Comparison of ENCODE assay signal across 12 cellular contexts in genomic region chr17:81821147-81821546, GRCh38. TPM values are rescaled to one million over a fixed set of nuclear protein-coding genes. Genes with fewer than 3 reads are reported as not detected.
DNase-seq lines count a peak whose midpoint lies in the region; ATAC-seq and TF ChIP-seq lines count a peak whose summit lies in the region.
"Had no signal": no experiment of that assay in that cellular context is flagged by ENCODE, and none has a peak within 500 bp of the region (broad histone marks: within the 10 kb centered on the region; RNA-seq: fewer than 3 reads in every experiment).

No MANE protein-coding gene starts in this region.

- H3K9me3 ChIP-seq in BLaER1 (no peaks in the 10 kb centered on the region), Panc1 (ENCODE audit: control insufficient read depth, insufficient read depth, low read depth, low read length) (no peaks in the 10 kb centered on the region), esophagus squamous epithelium (no peaks in the 10 kb centered on the region), neural progenitor cell (ENCODE audit: low read depth) (no peaks in the 10 kb centered on the region)
- H3K9me3 ChIP-seq: ascending aorta had no signal

- WGBS in esophagus squamous epithelium, 2 donors = 74 to 77% methylated on average over 7 to 8 of the region's 8 CpGs

- intact Hi-C loops in Panc1 (cut with micrococcal nuclease; ENCODE audit: unreplicated experiment) = no loop called here
- intact Hi-C loops in esophagus squamous epithelium (cut with DNase I) = no loop called here

- H3K9ac ChIP-seq in BLaER1 (peak overlapping the region; percentile 53; the same call in 1 of the 2 replicates), rectal smooth muscle tissue (ENCODE audit: low read length) (no peak overlapping the region), neural progenitor cell (no peak overlapping the region)

- ATAC-seq in Panc1 = peak; percentile 19
- ATAC-seq in SK-N-SH treated with all-trans-retinoic acid at 6 μM for 48 hours = no peak

- no peak for TF ChIP-seq POLR2A in esophagus squamous epithelium (IDR thresholded peaks at IDR 0.05)

- H3K36me3 Mint-ChIP-seq in neural progenitor cell = peaks cover 4% of the 10 kb centered on the region

- H3K4me3 ChIP-seq in BLaER1 (no peak overlapping the region), Panc1 (ENCODE audit: low read depth in 2 of 2, low read length in 2 of 2) (no peak overlapping the region), esophagus squamous epithelium (no peak overlapping the region), rectal smooth muscle tissue (ENCODE audit: low read length) (no peak overlapping the region), neural progenitor cell (no peak overlapping the region)
- H3K4me3 ChIP-seq: ascending aorta had no signal

- no TSS peak for BruUV-seq in Panc1 (replicated peaks; lab: Mats Ljungman, UMichigan)

- POLR2A ChIA-PET in Panc1 (lab: Charles Lee) = no interaction called here

- peaks cover 9% of the 10 kb centered on the region for H3K27me3 Mint-ChIP-seq in neural progenitor cell (ENCODE audit: insufficient read depth, low read depth)

- H3K27ac ChIP-seq in BLaER1 = peak overlapping the region; percentile 68
- no peak overlapping the region for H3K27ac ChIP-seq in Panc1 (ENCODE audit: low read length)
- peak overlapping the region; percentile 83 to 89 (median 86) for H3K27ac ChIP-seq in esophagus squamous epithelium
- H3K27ac ChIP-seq in rectal smooth muscle tissue (ENCODE audit: low read depth, low read length) = peak overlapping the region; percentile 52
- H3K27ac ChIP-seq in neural progenitor cell = no peak overlapping the region

- H4K20me1 ChIP-seq in BLaER1 (peaks cover 13% of the 10 kb centered on the region), neural progenitor cell (ENCODE audit: low read depth) (peaks cover 18% of the 10 kb centered on the region)

- no peaks in the 10 kb centered on the region for H3K79me2 ChIP-seq in neural progenitor cell (ENCODE audit: low read depth)

- no peaks in the 10 kb centered on the region for H3K9me3 Mint-ChIP-seq in neural progenitor cell

- in situ Hi-C loops in Panc1 (cut with HindIII; ENCODE audit: low pct_unique_long_range_greater_than_20kb, low sequenced_read_pairs) = no loop called here

- peaks cover 17% of the 10 kb centered on the region for H3K4me1 ChIP-seq in BLaER1
- H3K4me1 ChIP-seq in Panc1 (ENCODE audit: control insufficient read depth, insufficient read depth, low read length) = peaks cover 15% of the 10 kb centered on the region
- peaks cover 27 to 45% (median 33%) of the 10 kb centered on the region in 3 donors for H3K4me1 ChIP-seq in esophagus squamous epithelium
- peaks cover 8% of the 10 kb centered on the region for H3K4me1 ChIP-seq in rectal smooth muscle tissue (ENCODE audit: control insufficient read depth, insufficient read depth, low read length)
- H3K4me1 ChIP-seq in neural progenitor cell = no peaks in the 10 kb centered on the region

- no peak overlapping the region for H2AFZ ChIP-seq in neural progenitor cell (replicated peaks)

- H3K36me3 ChIP-seq in BLaER1 (peaks cover 28% of the 10 kb centered on the region), Panc1 (ENCODE audit: control insufficient read depth, insufficient read depth, low read length) (no peaks in the 10 kb centered on the region), esophagus squamous epithelium (peaks cover 0 to 24% (median 0%) of the 10 kb centered on the region in 3 donors), rectal smooth muscle tissue (ENCODE audit: control insufficient read depth, insufficient read depth, low read length) (no peaks in the 10 kb centered on the region), neural progenitor cell (no peaks in the 10 kb centered on the region)

- no peak overlapping the region for H3K4me3 Mint-ChIP-seq in neural progenitor cell

- no peaks in the 10 kb centered on the region for H3K27me3 ChIP-seq in BLaER1
- no peaks in the 10 kb centered on the region for H3K27me3 ChIP-seq in Panc1 (ENCODE audit: control insufficient read depth, insufficient read depth, low read length)
- peaks cover 0 to 24% (median 0%) of the 10 kb centered on the region in 4 donors for H3K27me3 ChIP-seq in esophagus squamous epithelium
- no peaks in the 10 kb centered on the region for H3K27me3 ChIP-seq in rectal smooth muscle tissue (ENCODE audit: control insufficient read depth, insufficient read depth, low read length)
- no peaks in the 10 kb centered on the region for H3K27me3 ChIP-seq in neural progenitor cell
- H3K27me3 ChIP-seq: ascending aorta, dorsolateral prefrontal cortex had no signal

- H3K27ac Mint-ChIP-seq in neural progenitor cell = no peak overlapping the region

- DNase-seq in Panc1 (ENCODE audit: low read depth, low spot score) (no peak), esophagus squamous epithelium (lab: John Stamatoyannopoulos, UW) (no peak), SK-N-DZ (ENCODE audit: low spot score) (no peak), neural progenitor cell (ENCODE audit: low spot score) (no peak), NCI-H2196 (lab: John Stamatoyannopoulos, UW; ENCODE audit: unreplicated experiment) (no peak)
- DNase-seq: T-helper 9 cell had no signal

- CTCF ChIA-PET in Panc1 (lab: Charles Lee) = no interaction called here

- H3K4me2 ChIP-seq in BLaER1 = peak overlapping the region; percentile 71
- H3K4me2 ChIP-seq in neural progenitor cell = no peak overlapping the region

- peaks cover 3% of the 10 kb centered on the region for H3K4me1 Mint-ChIP-seq in neural progenitor cell

- H3F3A ChIP-seq in neural progenitor cell (ENCODE audit: low read depth) = peaks cover 6% of the 10 kb centered on the region

- TF ChIP-seq CTCF in Panc1 (IDR thresholded peaks at IDR 0.05) = no peak
- TF ChIP-seq CTCF in esophagus squamous epithelium (IDR thresholded peaks at IDR 0.05) = no peak
- no peak for TF ChIP-seq CTCF in neural progenitor cell (IDR thresholded peaks at IDR 0.05)

TF ChIP-seq in SK-N-SH treated with all-trans-retinoic acid at 6 μM for 48 hours, 23 proteins besides CTCF, POLR2A, EP300 and RAD21 (continues in another document):
- TF ChIP-seq CSDC2 (CRISPR knock-in tag; IDR thresholded peaks at IDR 0.05) (no peak), PPARA (CRISPR knock-in tag; IDR thresholded peaks at IDR 0.05; ENCODE audit: borderline replicate concordance) (no peak), ZNF565 (CRISPR knock-in tag; conservative IDR thresholded peaks at IDR 0.05; ENCODE audit: low read depth) (no peak), ZFP3 (CRISPR knock-in tag; IDR thresholded peaks at IDR 0.05) (no peak), ARNTL (CRISPR knock-in tag; IDR thresholded peaks at IDR 0.05; ENCODE audit: borderline replicate concordance, low read depth) (no peak), ZC3H10 (CRISPR knock-in tag; IDR thresholded peaks at IDR 0.05) (no peak), ESRRG (CRISPR knock-in tag; IDR thresholded peaks at IDR 0.05) (no peak), RARB (CRISPR knock-in tag; IDR thresholded peaks at IDR 0.05) (no peak)

RNA-seq across cellular contexts. Expression of gene MCRIP1, which starts 11.9 kb away (rescaled TPM):
- total RNA-seq in Panc1 (2021; ENCODE audit: unreplicated experiment) (115 TPM), esophagus squamous epithelium (10 to 100 TPM in 3 of 4 donors, 1 to 10 TPM in 1; 8.7 to 28.0 (median 13.2) TPM), neural progenitor cell (ENCODE audit: low replicate concordance) (45.6 and 110 TPM in 2 replicates)
- 128 TPM for polyA plus RNA-seq in Panc1 (2012; ENCODE audit: insufficient read length)
- polyA plus RNA-seq in SK-N-DZ (2014; cell fraction: cytosol; rRNA removed) = 261 and 310 TPM in 2 replicates
- polyA plus RNA-seq in SK-N-DZ (2014; cell fraction: nucleus; rRNA removed) = 264 and 270 TPM in 2 replicates

RNA-seq across cellular contexts. Expression of gene PPP1R27, which starts 13.7 kb away (rescaled TPM):
- total RNA-seq in Panc1 (2021; ENCODE audit: unreplicated experiment) = not detected
- polyA plus RNA-seq in Panc1 (2012; ENCODE audit: insufficient read length) = 0.22 TPM
- not detected for total RNA-seq in esophagus squamous epithelium
- not detected in 2 replicates for polyA plus RNA-seq in SK-N-DZ (2014; cell fraction: cytosol; rRNA removed)
- not detected in 2 replicates for polyA plus RNA-seq in SK-N-DZ (2014; cell fraction: nucleus; rRNA removed)
- total RNA-seq in neural progenitor cell (ENCODE audit: low replicate concordance) = 0.12 TPM in 1 of 2 replicates, not detected in the other
- total RNA-seq: ascending aorta, M059J had no signal

RNA-seq across cellular contexts. Expression of gene GCGR, which starts 17.2 kb away (rescaled TPM):
- 1.6 TPM for total RNA-seq in Panc1 (2021; ENCODE audit: unreplicated experiment)
- 0.74 TPM for polyA plus RNA-seq in Panc1 (2012; ENCODE audit: insufficient read length)
- total RNA-seq in esophagus squamous epithelium = not detected
- polyA plus RNA-seq in SK-N-DZ (2014; cell fraction: cytosol; rRNA removed) = 3.8 and 5.2 TPM in 2 replicates
- 60.1 and 65.1 TPM in 2 replicates for polyA plus RNA-seq in SK-N-DZ (2014; cell fraction: nucleus; rRNA removed)
- total RNA-seq in neural progenitor cell (ENCODE audit: low replicate concordance) = not detected in 2 replicates
- total RNA-seq: ascending aorta, M059J had no signal

RNA-seq across cellular contexts. Expression of gene P4HB, which starts 39.2 kb away (rescaled TPM):
- total RNA-seq in Panc1 (2021; ENCODE audit: unreplicated experiment) = 759 TPM
- polyA plus RNA-seq in Panc1 (2012; ENCODE audit: insufficient read length) = 1,541 TPM
- total RNA-seq in esophagus squamous epithelium = 1,000 to 10,000 TPM in 3 of 4 donors, 100 to 1,000 TPM in 1; 459 to 2,191 (median 1,569) TPM
- polyA plus RNA-seq in SK-N-DZ (2014; cell fraction: cytosol; rRNA removed) = 365 and 652 TPM in 2 replicates
- 524 and 557 TPM in 2 replicates for polyA plus RNA-seq in SK-N-DZ (2014; cell fraction: nucleus; rRNA removed)
- 203 and 344 TPM in 2 replicates for total RNA-seq in neural progenitor cell (ENCODE audit: low replicate concordance)

RNA-seq across cellular contexts. Expression of gene ARHGDIA, which starts 50.0 kb away (rescaled TPM):
- total RNA-seq in Panc1 (2021; ENCODE audit: unreplicated experiment) = 420 TPM
- 534 TPM for polyA plus RNA-seq in Panc1 (2012; ENCODE audit: insufficient read length)
- total RNA-seq in esophagus squamous epithelium = 100 to 1,000 TPM; 166 to 239 (median 176) TPM
- polyA plus RNA-seq in SK-N-DZ (2014; cell fraction: cytosol; rRNA removed) = 156 and 163 TPM in 2 replicates
- polyA plus RNA-seq in SK-N-DZ (2014; cell fraction: nucleus; rRNA removed) = 180 and 182 TPM in 2 replicates
- 25.1 and 47.9 TPM in 2 replicates for total RNA-seq in neural progenitor cell (ENCODE audit: low replicate concordance)

Comparison
In these comparisons a context has a peak if more than half of its experiments do, and no peak if none do; other contexts are left out.
1. H3K27ac ChIP-seq: peak in BLaER1 (single experiment), esophagus squamous epithelium (4 of 4) and rectal smooth muscle tissue (single experiment); none in Panc1 (single experiment) and neural progenitor cell (single experiment).